In the genomic region with DNA sequence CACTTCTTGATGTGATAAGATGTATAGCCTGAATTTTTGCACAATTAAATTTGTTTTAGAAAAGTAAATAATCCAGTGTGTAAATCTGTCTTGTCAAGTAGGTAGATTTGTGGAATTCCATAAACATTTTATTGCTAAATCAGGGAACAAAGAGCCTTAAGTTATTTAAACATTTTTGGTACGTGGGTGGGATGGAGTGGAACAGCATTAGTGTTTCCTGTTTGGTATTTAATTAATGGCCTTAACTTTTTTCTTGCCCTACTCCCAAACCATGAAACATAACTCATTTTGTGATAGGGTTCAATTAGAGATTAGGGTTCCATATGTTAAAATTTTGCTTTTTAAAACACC, we compare ENCODE assay signal across 23 cellular contexts.
"Had no signal": no experiment of that assay in that cellular context is flagged by ENCODE, and none has a peak within 500 bp of the region (broad histone marks: within the 10 kb centered on the region; RNA-seq: fewer than 3 reads in every experiment).

No MANE protein-coding gene starts in this region.

- DNase-seq: activated CD4-positive, alpha-beta T cell treated with anti-CD3 and anti-CD28 coated beads for 48 hours; activated CD4-positive, alpha-beta T cell treated with anti-CD3 and anti-CD28 coated beads, Interleukin-2, amount 50 U/mL, for 48 hours; activated CD4-positive, CD25-positive, alpha-beta regulatory T cell; activated CD8-positive, alpha-beta memory T cell treated with anti-CD3 and anti-CD28 coated beads for 24 hours; activated naive CD4-positive, alpha-beta T cell; activated T-cell treated with anti-CD3 and anti-CD28 coated beads, Interleukin-2, amount 50 U/mL, for 1 hour; anterior cingulate cortex; effector CD8-positive, alpha-beta T cell; gastrocnemius medialis; glutamatergic neuron; islet precursor cell; left ventricle myocardium superior; nucleus accumbens; pancreas; spleen; stimulated activated naive CD4-positive, alpha-beta T cell; T-cell; tibial artery had no signal

- H3K4me3 Mint-ChIP-seq: T-cell; T-helper 2 cell treated with Interferon-gamma antibody and Interleukin-4, amounts not matched to agents 5 μg/mL and 100 μg/mL, for 36 hours had no signal

- H3K4me3 ChIP-seq: gastrocnemius medialis, pancreas, prostate gland, right atrium auricular region, spleen, suprapubic skin, tibial artery had no signal

- H3K36me3 ChIP-seq: gastrocnemius medialis, pancreas, prostate gland, right atrium auricular region, spleen, suprapubic skin, tibial artery had no signal

- H3K9me3 Mint-ChIP-seq: activated naive CD4-positive, alpha-beta T cell treated with anti-CD3 and anti-CD28 coated beads, Interleukin-2, amount 50 U/mL, for 72 hours; T-cell; T-helper 2 cell treated with Interferon-gamma antibody and Interleukin-4, amounts not matched to agents 5 μg/mL and 100 μg/mL, for 36 hours had no signal

- ATAC-seq: activated naive CD4-positive, alpha-beta T cell treated with anti-CD3 and anti-CD28 coated beads, Interleukin-2, amount 50 U/mL, for 72 hours; gastrocnemius medialis; left ventricle myocardium superior; pancreas; T-cell had no signal

- H3K27me3 Mint-ChIP-seq: T-cell had no signal

- H3K27ac ChIP-seq: gastrocnemius medialis, right atrium auricular region, spleen, suprapubic skin, tibial artery had no signal

- H3K36me3 Mint-ChIP-seq: T-cell had no signal

- H3K27ac Mint-ChIP-seq: activated naive CD4-positive, alpha-beta T cell treated with anti-CD3 and anti-CD28 coated beads, Interleukin-2, amount 50 U/mL, for 72 hours; T-helper 2 cell treated with Interferon-gamma antibody and Interleukin-4, amounts not matched to agents 5 μg/mL and 100 μg/mL, for 36 hours had no signal

- H3K9me3 ChIP-seq: gastrocnemius medialis, pancreas, prostate gland, right atrium auricular region, spleen, suprapubic skin, tibial artery had no signal

- H3K27me3 ChIP-seq: gastrocnemius medialis, pancreas, right atrium auricular region, spleen, suprapubic skin, tibial artery had no signal
